ENCODE assay signal across 8 cellular contexts in the genomic region with DNA sequence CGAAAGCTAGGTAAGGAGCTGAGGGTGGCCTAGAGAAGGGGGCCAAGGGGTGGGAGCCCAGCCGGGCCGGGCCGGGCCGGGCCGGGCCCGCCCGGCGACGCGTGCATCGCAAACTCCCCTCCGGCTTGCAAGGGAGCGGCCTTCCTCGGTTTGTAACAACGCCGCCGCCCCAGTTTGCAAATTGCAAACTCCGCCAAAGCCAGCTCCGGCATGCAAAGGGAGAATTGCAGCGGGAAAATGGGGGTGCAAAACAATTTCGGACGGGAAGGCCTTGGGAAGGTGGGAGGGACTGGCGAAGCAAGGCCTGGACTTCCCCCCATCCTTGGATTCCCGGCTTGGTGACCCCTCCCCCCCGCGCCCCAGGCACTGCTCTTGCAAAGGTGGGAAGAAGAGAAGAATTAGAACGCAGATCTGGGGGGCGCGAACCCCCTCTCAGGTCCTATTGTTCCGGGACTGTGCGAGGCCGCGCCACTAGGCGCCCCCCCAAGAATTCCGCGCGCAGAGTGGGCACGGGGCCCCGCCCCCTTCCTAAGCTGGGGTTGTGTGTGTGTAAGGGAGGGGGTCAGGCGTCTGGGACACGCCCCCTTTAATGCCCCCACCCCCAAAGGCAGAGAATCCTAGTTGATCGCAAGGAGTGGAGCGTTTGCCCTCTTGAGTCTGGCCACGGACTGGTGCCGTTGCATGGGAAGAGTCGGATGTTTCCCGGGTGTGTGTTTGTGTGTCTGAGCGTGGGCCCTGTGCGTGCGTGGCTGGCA. TPM values are rescaled to one million over a fixed set of nuclear protein-coding genes. Genes with fewer than 3 reads are reported as not detected.
DNase-seq lines count a peak whose midpoint lies in the region; ATAC-seq, FAIRE-seq and TF ChIP-seq lines count a peak whose summit lies in the region.

No MANE protein-coding gene starts in this region.

- H3K36me3 ChIP-seq in bronchial epithelial cell (ENCODE audit: control insufficient read depth, insufficient read depth, low read length), result peaks cover 14% of the 10 kb centered on the region
- peaks cover 3% of the 10 kb centered on the region for H3K36me3 ChIP-seq in kidney epithelial cell (ENCODE audit: control insufficient read depth, insufficient read depth, low read length)

- ATAC-seq in T-helper 17 cell (no peak), GM18867 (IDR thresholded peaks at IDR 0.05; ENCODE audit: unreplicated experiment) (no peak)

- DNase-seq in Calu3 (peak; percentile 52), HuH-7 (ENCODE audit: low spot score) (peak; percentile 54), T-helper 17 cell (peak in 2 of 3 donors; percentile 39 to 50), bronchial epithelial cell (ENCODE audit: low read depth) (peak; percentile 31), kidney epithelial cell (ENCODE audit: low read depth) (no peak), dedifferentiated amniotic fluid mesenchymal stem cell (ENCODE audit: extremely low spot score) (no peak)
- DNase-seq in stimulated activated CD4-positive, alpha-beta T cell treated with anti-CD3 and anti-CD28 coated beads, Interleukin-2, amount 100 ng/mL, for 24 hours, result peak; percentile 55 to 58

- BruUV-seq in Calu3 (replicated peaks; lab: Mats Ljungman, UMichigan), result TSS peak; percentile 16

- FAIRE-seq in bronchial epithelial cell (lab: Jason Lieb, UNC), result peak; percentile 28

- H3K4me3 ChIP-seq in bronchial epithelial cell (ENCODE audit: low read depth, low read length) (peak overlapping the region; percentile 45), kidney epithelial cell (ENCODE audit: low read depth, low read length) (peak overlapping the region; percentile 52)

- CTCF ChIA-PET in Calu3 (lab: Charles Lee), result interaction anchor here (0.6 to 1.0 kb wide), 3 partner anchors 48 to 809 kb away, joined by 3 to 10 read pairs (median 4); partner anchors contain the start of gene RRAS

- H3K4me3 Mint-ChIP-seq in Calu3 (ENCODE audit: low read depth, unreplicated experiment), result peak overlapping the region; percentile 88
- H3K4me3 Mint-ChIP-seq in T-helper 17 cell, result peak overlapping the region; percentile 93

- no peaks in the 10 kb centered on the region for H3K9me3 Mint-ChIP-seq in Calu3 (ENCODE audit: low read depth, unreplicated experiment)

- intact Hi-C loops in Calu3 (cut with micrococcal nuclease; ENCODE audit: unreplicated experiment), result loop anchor here (2.0 kb wide), 1 partner anchor 49 kb away; the partner anchor contains the start of gene RRAS

- H3K27me3 Mint-ChIP-seq in Calu3 (ENCODE audit: unreplicated experiment), result no peaks in the 10 kb centered on the region
- H3K27me3 Mint-ChIP-seq in T-helper 17 cell, result no peaks in the 10 kb centered on the region

- H3K4me1 Mint-ChIP-seq in Calu3 (ENCODE audit: low read depth, unreplicated experiment), result peaks cover 36% of the 10 kb centered on the region
- H3K4me1 Mint-ChIP-seq in T-helper 17 cell, result peaks cover 27% of the 10 kb centered on the region

- H3K9me3 ChIP-seq in T-helper 17 cell (ENCODE audit: control insufficient read depth, low read length, poor library complexity, severe bottlenecking), result no peaks in the 10 kb centered on the region

- H3K27me3 ChIP-seq in bronchial epithelial cell (ENCODE audit: control insufficient read depth, insufficient read depth, low read length) (no peaks in the 10 kb centered on the region), kidney epithelial cell (ENCODE audit: control insufficient read depth, insufficient read depth, low read length) (no peaks in the 10 kb centered on the region)

- peaks cover 82% of the 10 kb centered on the region for H3K36me3 Mint-ChIP-seq in Calu3 (ENCODE audit: insufficient read depth, unreplicated experiment)
- peaks cover 2% of the 10 kb centered on the region for H3K36me3 Mint-ChIP-seq in T-helper 17 cell (ENCODE audit: low read depth)

- TF ChIP-seq CTCF in Calu3 (IDR thresholded peaks at IDR 0.05; ENCODE audit: unreplicated experiment), result no peak
- TF ChIP-seq CTCF in bronchial epithelial cell (IDR thresholded peaks at IDR 0.05; ENCODE audit: insufficient read depth, low read length, severe bottlenecking), result no peak
- no peak for TF ChIP-seq CTCF in kidney epithelial cell (IDR thresholded peaks at IDR 0.05; ENCODE audit: insufficient read depth, low read length, poor library complexity, severe bottlenecking)

- peak overlapping the region; percentile 89 for H3K27ac Mint-ChIP-seq in Calu3 (ENCODE audit: unreplicated experiment)
- peak overlapping the region; percentile 93 for H3K27ac Mint-ChIP-seq in T-helper 17 cell

RNA-seq across cellular contexts. Expression of gene PRR12, which starts 0.9 kb away (rescaled TPM):
- total RNA-seq in Calu3 (2022) (51.4 and 53.0 TPM in 2 replicates), T-helper 17 cell (10 to 100 TPM; 44.6 to 50.7 TPM), bronchial epithelial cell (0.79 and 1.9 TPM in 2 replicates), kidney epithelial cell (8.9 and 11.5 TPM in 2 replicates)

RNA-seq across cellular contexts. Expression of gene PRRG2, which starts 10.8 kb away (rescaled TPM):
- 19.0 and 22.1 TPM in 2 replicates for total RNA-seq in Calu3 (2022)
- 1 to 10 TPM; 1.1 to 1.3 TPM for total RNA-seq in T-helper 17 cell
- 4.5 and 6.3 TPM in 2 replicates for total RNA-seq in bronchial epithelial cell
- 5.4 and 7.2 TPM in 2 replicates for total RNA-seq in kidney epithelial cell

RNA-seq across cellular contexts. Expression of gene NOSIP, which starts 11.6 kb away (rescaled TPM):
- 76.9 and 81.2 TPM in 2 replicates for total RNA-seq in Calu3 (2022)
- 100 to 1,000 TPM; 161 to 195 TPM for total RNA-seq in T-helper 17 cell
- 71.1 and 78.0 TPM in 2 replicates for total RNA-seq in bronchial epithelial cell
- 89.4 and 91.4 TPM in 2 replicates for total RNA-seq in kidney epithelial cell

RNA-seq across cellular contexts. Expression of gene RRAS, which starts 48.0 kb away (rescaled TPM):
- total RNA-seq in Calu3 (2022) (70.4 and 82.2 TPM in 2 replicates), T-helper 17 cell (1 to 10 TPM; 6.6 to 9.1 TPM), bronchial epithelial cell (24.2 and 44.4 TPM in 2 replicates), kidney epithelial cell (32.8 and 44.1 TPM in 2 replicates)

RNA-seq across cellular contexts. Expression of gene SCAF1, which starts 50.1 kb away (rescaled TPM):
- total RNA-seq in Calu3 (2022), result 129 and 137 TPM in 2 replicates
- total RNA-seq in T-helper 17 cell, result 10 to 100 TPM; 34.1 to 36.3 TPM
- total RNA-seq in bronchial epithelial cell, result 5.5 and 9.6 TPM in 2 replicates
- 38.9 and 51.1 TPM in 2 replicates for total RNA-seq in kidney epithelial cell

Comparison
In these comparisons a context has a peak if more than half of its experiments do, and no peak if none do; other contexts are left out.
1. DNase-seq: peak in Calu3 (single experiment), HuH-7 (single experiment), T-helper 17 cell (2 of 3), bronchial epithelial cell (single experiment) and stimulated activated CD4-positive, alpha-beta T cell treated with anti-CD3 and anti-CD28 coated beads, Interleukin-2, amount 100 ng/mL, for 24 hours (2 of 2); none in kidney epithelial cell (single experiment) and dedifferentiated amniotic fluid mesenchymal stem cell (single experiment).